ENCODE assay signal across 8 cellular contexts in the genomic region with DNA sequence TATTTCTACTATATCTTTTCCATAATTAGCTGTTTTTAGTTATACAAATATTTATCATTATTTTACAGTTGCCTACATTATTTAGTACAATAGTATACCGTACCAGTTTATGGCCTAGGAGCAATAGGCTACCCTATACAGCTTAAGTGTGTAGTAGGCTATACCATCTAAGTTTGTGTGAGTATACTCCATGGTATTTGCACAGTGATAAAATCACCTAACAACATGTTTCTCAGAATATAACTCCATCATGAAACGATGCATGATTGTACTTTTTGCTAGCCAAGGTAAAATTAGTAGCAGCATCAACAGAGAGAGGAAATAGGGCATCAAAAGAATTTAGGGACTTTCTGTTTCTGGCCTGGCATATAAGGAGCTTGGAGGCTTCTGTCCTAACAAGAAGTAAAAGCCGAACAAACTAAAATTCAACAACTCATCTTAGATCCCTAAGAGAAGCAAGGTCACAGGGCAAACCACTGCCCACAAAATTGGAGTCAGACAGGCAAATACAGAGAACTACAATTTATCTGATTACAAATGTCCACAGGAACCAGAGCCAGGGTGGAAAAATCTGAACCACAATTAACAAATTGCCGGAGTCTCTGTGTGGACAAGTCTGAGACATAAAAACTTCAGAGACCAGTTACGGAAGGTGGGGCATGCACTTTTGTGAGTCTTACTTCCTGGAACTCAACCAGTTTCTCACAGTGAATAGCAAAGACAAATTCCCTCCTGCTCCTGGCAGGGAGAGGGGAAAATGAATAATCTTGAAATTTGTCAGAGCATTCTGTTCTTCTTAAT.
A peak's percentile ranks its signal among the peaks of the same experiment; 100 is the strongest.
DNase-seq lines count a peak whose midpoint lies in the region; ATAC-seq and TF ChIP-seq lines count a peak whose summit lies in the region.

No MANE protein-coding gene starts in this region.

- H3K9me3 ChIP-seq in stomach, result no peaks in the 10 kb centered on the region

- POLR2A ChIA-PET in naive thymus-derived CD8-positive, alpha-beta T cell (lab: Charles Lee), result no interaction called here

- 28 to 42% (median 33%) methylated on average over 5 of the region's 5 CpGs for WGBS in stomach, 5 donors

- no peak for ATAC-seq in HG03439 (IDR thresholded peaks at IDR 0.05; ENCODE audit: unreplicated experiment)
- no peak for ATAC-seq in naive thymus-derived CD8-positive, alpha-beta T cell

- H3K4me1 Mint-ChIP-seq in naive thymus-derived CD8-positive, alpha-beta T cell, result no peaks in the 10 kb centered on the region

- peaks cover 0 to 4% (median 0%) of the 10 kb centered on the region in 9 donors for H3K9me3 Mint-ChIP-seq in naive thymus-derived CD8-positive, alpha-beta T cell

- peak; percentile 30 for DNase-seq in HS-27A (ENCODE audit: low read depth)
- DNase-seq in choroid plexus epithelial cell (ENCODE audit: low read depth), result peak; percentile 97
- peak; percentile 21 for DNase-seq in left kidney (ENCODE audit: low read depth, low spot score)
- DNase-seq in stomach, result no peak
- DNase-seq in naive thymus-derived CD8-positive, alpha-beta T cell, result no peak
- DNase-seq in DMS 273 treated with DMSO at 0.1 percent for 48 hours (lab: John Stamatoyannopoulos, UW), result no peak
- DNase-seq in stimulated activated CD4-positive, alpha-beta T cell treated with anti-CD3 and anti-CD28 coated beads, Interleukin-1b, Interleukin-23, amount 100 ng/mL, for 48 hours, result no peak

- no peak overlapping the region for H3K4me3 Mint-ChIP-seq in naive thymus-derived CD8-positive, alpha-beta T cell

- TF ChIP-seq POLR2A in stomach (IDR thresholded peaks at IDR 0.05), result no peak

- H3K27me3 Mint-ChIP-seq in naive thymus-derived CD8-positive, alpha-beta T cell, result no peaks in the 10 kb centered on the region

- H3K4me3 ChIP-seq in choroid plexus epithelial cell (ENCODE audit: low read depth, low read length) (no peak overlapping the region), stomach (no peak overlapping the region)

- H3K4me1 ChIP-seq in stomach, result peaks cover 4 to 16% (median 10%) of the 10 kb centered on the region in 4 donors

- TF ChIP-seq EP300 in stomach (IDR thresholded peaks at IDR 0.05), result no peak

- H3K27ac ChIP-seq in stomach, result peak overlapping the region in 4 of 5 donors; percentile 25 to 50 (median 38)

- TF ChIP-seq CTCF in choroid plexus epithelial cell (conservative IDR thresholded peaks at IDR 0.05; ENCODE audit: low read depth, low read length), result no peak
- TF ChIP-seq CTCF in stomach (IDR thresholded peaks at IDR 0.05), result no peak

- no peaks in the 10 kb centered on the region for H3K36me3 Mint-ChIP-seq in naive thymus-derived CD8-positive, alpha-beta T cell

- intact Hi-C loops in stomach (cut with DNase I; ENCODE audit: low total_unique reads), result no loop called here

- no peaks in the 10 kb centered on the region for H3K27me3 ChIP-seq in stomach

- H3K36me3 ChIP-seq in stomach, result no peaks in the 10 kb centered on the region

- no peak overlapping the region for H3K27ac Mint-ChIP-seq in naive thymus-derived CD8-positive, alpha-beta T cell

Comparison
In these comparisons a context has a peak if more than half of its experiments do, and no peak if none do; other contexts are left out.
1. DNase-seq: peak in HS-27A (single experiment), choroid plexus epithelial cell (single experiment) and left kidney (single experiment); none in stomach (single experiment), naive thymus-derived CD8-positive, alpha-beta T cell (0 of 10), DMS 273 treated with DMSO at 0.1 percent for 48 hours (single experiment) and stimulated activated CD4-positive, alpha-beta T cell treated with anti-CD3 and anti-CD28 coated beads, Interleukin-1b, Interleukin-23, amount 100 ng/mL, for 48 hours (single experiment).